ENCODE assay signal across 20 cellular contexts in the genomic region with DNA sequence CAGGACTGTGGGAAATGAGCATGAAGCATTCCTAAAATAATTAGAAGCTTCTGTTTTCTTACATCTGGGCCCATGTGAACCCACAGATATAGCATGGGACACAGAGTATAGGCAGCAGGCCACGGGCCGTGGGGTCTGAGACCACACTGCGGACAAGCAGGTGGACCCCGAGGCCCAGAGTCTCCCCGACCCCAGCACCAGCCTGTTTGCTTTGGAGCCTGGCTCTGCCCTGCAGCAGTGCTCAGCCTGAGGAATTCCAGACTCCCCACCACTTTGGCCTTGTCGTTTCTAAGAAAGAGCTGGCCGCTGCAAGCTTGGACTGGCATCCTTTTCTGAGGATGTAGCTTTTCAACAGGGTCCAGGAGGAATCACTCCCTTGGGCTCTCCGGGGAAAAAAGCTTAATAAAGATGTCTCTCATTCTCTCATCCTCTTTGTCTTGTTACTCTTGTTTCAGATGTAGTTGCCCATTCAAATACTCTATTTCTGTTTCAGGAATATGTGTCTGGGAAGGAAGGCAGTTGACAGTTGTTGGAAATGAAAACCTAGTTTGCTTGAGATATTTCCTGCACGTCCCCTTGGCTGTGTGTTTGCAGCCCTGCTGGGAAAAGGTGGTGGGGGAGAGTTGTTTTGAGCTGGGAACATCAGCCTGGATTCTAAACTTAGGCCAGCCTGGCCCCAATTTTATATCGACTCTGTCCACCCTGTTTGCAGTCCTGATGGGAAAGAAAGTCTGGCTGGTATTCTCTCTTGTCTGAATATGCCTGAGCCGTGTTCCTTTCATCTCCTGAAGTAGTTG.
DNase-seq lines count a peak whose midpoint lies in the region; ATAC-seq, FAIRE-seq and TF ChIP-seq lines count a peak whose summit lies in the region.
"Had no signal": no experiment of that assay in that cellular context is flagged by ENCODE, and none has a peak within 500 bp of the region (broad histone marks: within the 10 kb centered on the region; RNA-seq: fewer than 3 reads in every experiment).

No MANE protein-coding gene starts in this region.

- H4K20me1 ChIP-seq in astrocyte (ENCODE audit: insufficient read depth, low read length) (no peaks in the 10 kb centered on the region), neural progenitor cell (ENCODE audit: low read depth) (no peaks in the 10 kb centered on the region)

- H3K4me3 ChIP-seq in astrocyte (ENCODE audit: insufficient read depth, low read depth, low read length): no peak overlapping the region
- no peak overlapping the region for H3K4me3 ChIP-seq in esophagus muscularis mucosa
- no peak overlapping the region for H3K4me3 ChIP-seq in neural progenitor cell
- no peak overlapping the region for H3K4me3 ChIP-seq in thoracic aorta
- H3K4me3 ChIP-seq: tibial nerve had no signal

- no peaks in the 10 kb centered on the region for H3K9me3 ChIP-seq in astrocyte (ENCODE audit: insufficient read depth, low read depth, low read length)
- H3K9me3 ChIP-seq in esophagus muscularis mucosa: no peaks in the 10 kb centered on the region
- H3K9me3 ChIP-seq in neural progenitor cell (ENCODE audit: low read depth): no peaks in the 10 kb centered on the region
- H3K9me3 ChIP-seq in thoracic aorta: no peaks in the 10 kb centered on the region
- H3K9me3 ChIP-seq: tibial nerve had no signal

- no peak overlapping the region for H3K27ac ChIP-seq in astrocyte (ENCODE audit: low read depth, low read length)
- H3K27ac ChIP-seq in esophagus muscularis mucosa (replicated peaks in 1 of 4): peak overlapping the region in 1 of 4 donors; percentile 74
- no peak overlapping the region for H3K27ac ChIP-seq in neural progenitor cell
- peak overlapping the region; percentile 44 to 52 for H3K27ac ChIP-seq in thoracic aorta
- H3K27ac ChIP-seq: HL-60, tibial nerve, VCaP had no signal

- intact Hi-C loops in esophagus muscularis mucosa (cut with DNase I): no loop called here

- TF ChIP-seq EP300 in esophagus muscularis mucosa (IDR thresholded peaks at IDR 0.05): peak; percentile 41

- no peaks in the 10 kb centered on the region for H3K27me3 ChIP-seq in astrocyte (ENCODE audit: insufficient read depth, low read length)
- no peaks in the 10 kb centered on the region for H3K27me3 ChIP-seq in esophagus muscularis mucosa
- no peaks in the 10 kb centered on the region for H3K27me3 ChIP-seq in neural progenitor cell
- H3K27me3 ChIP-seq in thoracic aorta (replicated peaks; ENCODE audit: insufficient read depth): no peaks in the 10 kb centered on the region
- H3K27me3 ChIP-seq: tibial nerve had no signal

- TF ChIP-seq CTCF in astrocyte (IDR thresholded peaks at IDR 0.05; ENCODE audit: insufficient read depth, low read depth, low read length) (no peak), esophagus muscularis mucosa (IDR thresholded peaks at IDR 0.05) (no peak), neural progenitor cell (IDR thresholded peaks at IDR 0.05) (no peak), thoracic aorta (IDR thresholded peaks at IDR 0.05) (no peak)

- WGBS in esophagus muscularis mucosa: 60% methylated on average over 11 of the region's 11 CpGs

- FAIRE-seq in astrocyte (lab: Jason Lieb, UNC): no peak
- FAIRE-seq: endometrium, GM12892, islet of Langerhans, small intestine had no signal

- DNase-seq in astrocyte (ENCODE audit: low read depth) (no peak), esophagus muscularis mucosa (ENCODE audit: extremely low spot score) (no peak), neural progenitor cell (ENCODE audit: low spot score) (no peak), thoracic aorta (ENCODE audit: low spot score) (no peak), HPDE6-E6E7 (ENCODE audit: extremely low spot score) (no peak), SHP77 (lab: John Stamatoyannopoulos, UW) (no peak), NCI-H1048 (lab: John Stamatoyannopoulos, UW) (no peak)
- DNase-seq: activated CD4-positive, alpha-beta T cell treated with anti-CD3 and anti-CD28 coated beads, Interleukin-2, amount 50 U/mL, for 1 hour; activated naive CD8-positive, alpha-beta T cell treated with anti-CD3 and anti-CD28 coated beads, Interleukin-2, amount 10 ng/mL, durations not matched to agents 7 days and 5 days; NCI-H1092 treated with DMSO at 0.1 percent for 48 hours; NCI-H187 treated with DMSO at 0.1 percent for 48 hours; NCI-H69; RPMI8226; small intestine had no signal

- H3K9ac ChIP-seq in astrocyte (ENCODE audit: low read length) (no peak overlapping the region), neural progenitor cell (no peak overlapping the region)

- no peak overlapping the region for H2AFZ ChIP-seq in astrocyte (ENCODE audit: low read depth, low read length)
- H2AFZ ChIP-seq in neural progenitor cell (replicated peaks): no peak overlapping the region

- no peak for ATAC-seq in thoracic aorta (ENCODE audit: insufficient number of reproducible peaks, low FRiP score, low read depth)

- H3K4me2 ChIP-seq in astrocyte (ENCODE audit: low read length) (no peak overlapping the region), neural progenitor cell (no peak overlapping the region)

- H3K9me3 Mint-ChIP-seq in astrocyte (ENCODE audit: unreplicated experiment) (peaks cover 3% of the 10 kb centered on the region), neural progenitor cell (no peaks in the 10 kb centered on the region)
- H3K9me3 Mint-ChIP-seq: activated naive CD8-positive, alpha-beta T cell treated with anti-CD3 and anti-CD28 coated beads, Interleukin-2, amount 10 ng/mL, durations not matched to agents 7 days and 5 days had no signal

- H3K79me2 ChIP-seq in astrocyte (ENCODE audit: insufficient read depth, low read length): no peaks in the 10 kb centered on the region
- no peaks in the 10 kb centered on the region for H3K79me2 ChIP-seq in neural progenitor cell (ENCODE audit: low read depth)

- H3K4me1 ChIP-seq in astrocyte (ENCODE audit: insufficient read depth, low read length): no peaks in the 10 kb centered on the region
- peaks cover 0 to 22% (median 19%) of the 10 kb centered on the region in 4 donors for H3K4me1 ChIP-seq in esophagus muscularis mucosa
- peaks cover 11% of the 10 kb centered on the region for H3K4me1 ChIP-seq in neural progenitor cell
- H3K4me1 ChIP-seq in thoracic aorta (ENCODE audit: control insufficient read depth in 1 of 2, low read depth in 2 of 2): peaks cover 4 to 29% of the 10 kb centered on the region in 2 donors

- H3K36me3 Mint-ChIP-seq in astrocyte (ENCODE audit: low read depth, unreplicated experiment) (peaks cover 24% of the 10 kb centered on the region), neural progenitor cell (peaks cover 6% of the 10 kb centered on the region)
- H3K36me3 Mint-ChIP-seq: activated naive CD8-positive, alpha-beta T cell treated with anti-CD3 and anti-CD28 coated beads, Interleukin-2, amount 10 ng/mL, durations not matched to agents 7 days and 5 days had no signal

- peaks cover 2% of the 10 kb centered on the region for H3F3A ChIP-seq in neural progenitor cell (ENCODE audit: low read depth)

- H3K36me3 ChIP-seq in astrocyte (ENCODE audit: insufficient read depth, low read length) (no peaks in the 10 kb centered on the region), esophagus muscularis mucosa (peaks cover 0 to 19% (median 5%) of the 10 kb centered on the region in 4 donors), neural progenitor cell (no peaks in the 10 kb centered on the region), thoracic aorta (peaks cover 3% of the 10 kb centered on the region)

- H3K27me3 Mint-ChIP-seq in astrocyte (ENCODE audit: low read depth, unreplicated experiment) (peaks cover 6% of the 10 kb centered on the region), neural progenitor cell (ENCODE audit: insufficient read depth, low read depth) (peaks cover 8% of the 10 kb centered on the region)
- H3K27me3 Mint-ChIP-seq: activated naive CD8-positive, alpha-beta T cell treated with anti-CD3 and anti-CD28 coated beads, Interleukin-2, amount 10 ng/mL, durations not matched to agents 7 days and 5 days had no signal

- H3K27ac Mint-ChIP-seq in astrocyte (ENCODE audit: unreplicated experiment) (peak overlapping the region; percentile 63), neural progenitor cell (peak overlapping the region; percentile 6)
- H3K27ac Mint-ChIP-seq: activated naive CD8-positive, alpha-beta T cell treated with anti-CD3 and anti-CD28 coated beads, Interleukin-2, amount 10 ng/mL, durations not matched to agents 7 days and 5 days had no signal

- H3K4me3 Mint-ChIP-seq in astrocyte (ENCODE audit: unreplicated experiment): no peak overlapping the region
- peak overlapping the region; percentile 4 for H3K4me3 Mint-ChIP-seq in neural progenitor cell
- H3K4me3 Mint-ChIP-seq: activated naive CD8-positive, alpha-beta T cell treated with anti-CD3 and anti-CD28 coated beads, Interleukin-2, amount 10 ng/mL, durations not matched to agents 7 days and 5 days had no signal

- no peak for TF ChIP-seq POLR2A in esophagus muscularis mucosa (IDR thresholded peaks at IDR 0.05; ENCODE audit: low read depth)

- H3K4me1 Mint-ChIP-seq in astrocyte (ENCODE audit: low read depth, unreplicated experiment) (peaks cover 16% of the 10 kb centered on the region), neural progenitor cell (peaks cover 20% of the 10 kb centered on the region)

Comparison
In these comparisons a context has a peak if more than half of its experiments do, and no peak if none do; other contexts are left out.
1. H3K27ac ChIP-seq: peak in thoracic aorta (2 of 2); none in astrocyte (single experiment) and neural progenitor cell (single experiment).